10 cellular contexts compared by ENCODE assay signal in genomic region chr11:123473941-123474668, GRCh38. TPM values are rescaled to one million over a fixed set of nuclear protein-coding genes. Genes with fewer than 3 reads are reported as not detected.
DNase-seq lines count a peak whose midpoint lies in the region; ATAC-seq, FAIRE-seq and TF ChIP-seq lines count a peak whose summit lies in the region.
"Had no signal": no experiment of that assay in that cellular context is flagged by ENCODE, and none has a peak within 500 bp of the region (broad histone marks: within the 10 kb centered on the region; RNA-seq: fewer than 3 reads in every experiment).

No MANE protein-coding gene starts in this region.

- peak overlapping the region; percentile 3 for H2AFZ ChIP-seq in astrocyte (ENCODE audit: low read depth, low read length)

- TF ChIP-seq CTCF in AG09309 (IDR thresholded peaks at IDR 0.05; ENCODE audit: control insufficient read depth, insufficient read depth, low read depth, low read length, missing control alignments) (no peak), astrocyte (IDR thresholded peaks at IDR 0.05; ENCODE audit: insufficient read depth, low read depth, low read length) (no peak), colonic mucosa (IDR thresholded peaks at IDR 0.05) (no peak)
- TF ChIP-seq CTCF in CD4-positive, alpha-beta T cell (IDR thresholded peaks at IDR 0.05): no peak

- H3K9me3 ChIP-seq in astrocyte (ENCODE audit: insufficient read depth, low read depth, low read length) (no peaks in the 10 kb centered on the region), colonic mucosa (no peaks in the 10 kb centered on the region)
- no peaks in the 10 kb centered on the region for H3K9me3 ChIP-seq in CD4-positive, alpha-beta T cell (ENCODE audit: control insufficient read depth, low read length)

- H3K27me3 ChIP-seq in astrocyte (ENCODE audit: insufficient read depth, low read length): no peaks in the 10 kb centered on the region
- no peaks in the 10 kb centered on the region for H3K27me3 ChIP-seq in colonic mucosa
- no peaks in the 10 kb centered on the region for H3K27me3 ChIP-seq in CD4-positive, alpha-beta T cell (ENCODE audit: control insufficient read depth, insufficient read depth, low read length)

- DNase-seq in AG09309 (ENCODE audit: low read depth): peak; percentile 91
- peak; percentile 92 for DNase-seq in M059J (ENCODE audit: low read depth)
- peak; percentile 94 for DNase-seq in astrocyte (ENCODE audit: low read depth)
- peak; percentile 96 for DNase-seq in iris pigment epithelial cell (ENCODE audit: low read depth)
- DNase-seq in colonic mucosa: no peak
- DNase-seq in stimulated activated naive CD4-positive, alpha-beta T cell (lab: John Stamatoyannopoulos, UW): no peak
- DNase-seq in CD4-positive, alpha-beta T cell: no peak
- DNase-seq in erythroblast (lab: John Stamatoyannopoulos, UW): no peak
- DNase-seq: activated gamma-delta T cell treated with Interleukin-2 at 50 U/mL for 16 hours had no signal

- H3K4me3 ChIP-seq in AG09309 (ENCODE audit: control insufficient read depth, low read depth, low read length) (no peak overlapping the region), astrocyte (ENCODE audit: insufficient read depth, low read depth, low read length) (no peak overlapping the region), colonic mucosa (no peak overlapping the region)

- H3K4me1 ChIP-seq in astrocyte (ENCODE audit: insufficient read depth, low read length) (peaks cover 23% of the 10 kb centered on the region), colonic mucosa (no peaks in the 10 kb centered on the region)

- no peaks in the 10 kb centered on the region for H3K36me3 Mint-ChIP-seq in astrocyte (ENCODE audit: low read depth, unreplicated experiment)
- H3K36me3 Mint-ChIP-seq in CD4-positive, alpha-beta T cell (ENCODE audit: low read depth): no peaks in the 10 kb centered on the region

- H3K4me3 Mint-ChIP-seq in astrocyte (ENCODE audit: unreplicated experiment): no peak overlapping the region
- H3K4me3 Mint-ChIP-seq in CD4-positive, alpha-beta T cell: no peak overlapping the region

- H3K4me1 Mint-ChIP-seq in astrocyte (ENCODE audit: low read depth, unreplicated experiment): peaks cover 19% of the 10 kb centered on the region
- H3K4me1 Mint-ChIP-seq in CD4-positive, alpha-beta T cell (ENCODE audit: low read depth): no peaks in the 10 kb centered on the region

- FAIRE-seq in astrocyte (lab: Jason Lieb, UNC): peak; percentile 91

- H3K9ac ChIP-seq in astrocyte (ENCODE audit: low read length) (peak overlapping the region; percentile 53), colonic mucosa (ENCODE audit: low read depth in 2 of 2, low read length in 2 of 2) (no peak overlapping the region)

- peak overlapping the region; percentile 76 for H3K27ac ChIP-seq in astrocyte (ENCODE audit: low read depth, low read length)
- no peak overlapping the region for H3K27ac ChIP-seq in colonic mucosa
- no peak overlapping the region for H3K27ac ChIP-seq in CD4-positive, alpha-beta T cell (ENCODE audit: low read depth, low read length)

- peak overlapping the region; percentile 54 for H3K27ac Mint-ChIP-seq in astrocyte (ENCODE audit: unreplicated experiment)
- no peak overlapping the region for H3K27ac Mint-ChIP-seq in CD4-positive, alpha-beta T cell

- no peaks in the 10 kb centered on the region for H3K27me3 Mint-ChIP-seq in astrocyte (ENCODE audit: low read depth, unreplicated experiment)
- H3K27me3 Mint-ChIP-seq in CD4-positive, alpha-beta T cell: no peaks in the 10 kb centered on the region

- H3K36me3 ChIP-seq in astrocyte (ENCODE audit: insufficient read depth, low read length) (no peaks in the 10 kb centered on the region), colonic mucosa (no peaks in the 10 kb centered on the region)

- CTCF ChIA-PET in CD4-positive, alpha-beta T cell (lab: Charles Lee): interaction anchor here (1.1 to 2.0 kb wide), 2 partner anchors 67 kb away, joined by 6 to 8 read pairs; no protein-coding TSS in a partner anchor

- no peak for TF ChIP-seq POLR2A in erythroblast (IDR thresholded peaks at IDR 0.05; ENCODE audit: low read length)

- no peaks in the 10 kb centered on the region for H3K9me3 Mint-ChIP-seq in astrocyte (ENCODE audit: unreplicated experiment)
- H3K9me3 Mint-ChIP-seq in CD4-positive, alpha-beta T cell: no peaks in the 10 kb centered on the region

- H3K79me2 ChIP-seq in astrocyte (ENCODE audit: insufficient read depth, low read length): no peaks in the 10 kb centered on the region

- no peaks in the 10 kb centered on the region for H4K20me1 ChIP-seq in astrocyte (ENCODE audit: insufficient read depth, low read length)

- peak overlapping the region; percentile 44 for H3K4me2 ChIP-seq in astrocyte (ENCODE audit: low read length)

- ATAC-seq in CD4-positive, alpha-beta T cell (ENCODE audit: poor library complexity): no peak
- ATAC-seq: Panc1 had no signal

- POLR2A ChIA-PET in CD4-positive, alpha-beta T cell (lab: Charles Lee): no interaction called here

- intact Hi-C loops in colonic mucosa (cut with DNase I): no loop called here
- intact Hi-C loops in CD4-positive, alpha-beta T cell (cut with DNase I, micrococcal nuclease): no loop called here

RNA-seq across cellular contexts. Expression of gene GRAMD1B, which starts 44.0 kb away (rescaled TPM):
- total RNA-seq in M059J (2014; rRNA removed; shearing (Covaris generic)): 36.4 and 41.5 TPM in 2 replicates
- 4.9 and 6.5 TPM in 2 replicates for total RNA-seq in astrocyte
- 1 to 10 TPM; 1.7 to 1.9 TPM for total RNA-seq in colonic mucosa
- 10 to 100 TPM; 16.1 to 21.8 TPM for total RNA-seq in CD4-positive, alpha-beta T cell

Comparison
In these comparisons a context has a peak if more than half of its experiments do, and no peak if none do; other contexts are left out.
1. DNase-seq: peak in AG09309 (single experiment), M059J (single experiment), astrocyte (single experiment) and iris pigment epithelial cell (single experiment); none in colonic mucosa (single experiment), stimulated activated naive CD4-positive, alpha-beta T cell (0 of 6), CD4-positive, alpha-beta T cell (0 of 10) and erythroblast (0 of 2).